In the genomic region with DNA sequence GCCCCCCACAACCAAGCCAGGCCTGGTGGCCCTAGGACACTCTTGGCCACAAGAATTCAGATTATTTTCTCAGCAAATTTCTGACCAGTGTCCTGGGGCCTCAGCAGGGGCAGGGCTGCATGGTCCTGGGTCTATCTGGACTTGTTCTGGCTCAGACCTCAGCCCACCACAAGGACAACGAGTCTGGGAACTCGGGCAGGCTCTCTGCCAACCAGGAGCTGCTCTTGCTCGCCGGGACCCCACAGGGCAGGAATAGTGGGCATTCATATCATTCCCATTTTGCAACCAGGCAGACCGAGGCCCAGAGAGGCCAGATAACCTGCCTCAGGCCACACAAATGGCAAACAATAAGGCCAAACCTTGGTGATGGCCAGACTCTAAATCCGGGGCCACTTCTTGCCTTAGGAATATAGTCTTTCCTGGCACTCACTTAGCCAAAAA, we compare ENCODE assay signal across 10 cellular contexts.
DNase-seq lines count a peak whose midpoint lies in the region; ATAC-seq and TF ChIP-seq lines count a peak whose summit lies in the region.
"Had no signal": no experiment of that assay in that cellular context is flagged by ENCODE, and none has a peak within 500 bp of the region (broad histone marks: within the 10 kb centered on the region; RNA-seq: fewer than 3 reads in every experiment).

No MANE protein-coding gene starts in this region.

- peaks cover 0 to 5% (median 0%) of the 10 kb centered on the region in 3 donors for H3K36me3 Mint-ChIP-seq in CD8-positive, alpha-beta memory T cell

- peaks cover 29 to 48% (median 31%) of the 10 kb centered on the region in 3 donors for H3K4me1 Mint-ChIP-seq in CD8-positive, alpha-beta memory T cell

- TF ChIP-seq CTCF in WI38 (IDR thresholded peaks at IDR 0.05; ENCODE audit: low read depth, low read length), result no peak
- no peak for TF ChIP-seq CTCF in fibroblast of pulmonary artery (IDR thresholded peaks at IDR 0.05; ENCODE audit: low read length, missing control alignments)
- TF ChIP-seq CTCF in prostate gland (IDR thresholded peaks at IDR 0.05), result no peak
- no peak for TF ChIP-seq CTCF in GM10248 (IDR thresholded peaks at IDR 0.05; ENCODE audit: control extremely low read depth, extremely low read depth, low read depth, missing control alignments)

- peaks cover 40% of the 10 kb centered on the region for H3K4me1 ChIP-seq in CD8-positive, alpha-beta memory T cell (ENCODE audit: insufficient read depth, low read length)
- peaks cover 52% of the 10 kb centered on the region for H3K4me1 ChIP-seq in prostate gland (replicated peaks)

- peak overlapping the region; percentile 49 to 89 (median 87) for H3K4me3 Mint-ChIP-seq in CD8-positive, alpha-beta memory T cell

- no peak for TF ChIP-seq POLR2A in prostate gland (IDR thresholded peaks at IDR 0.05)

- peak in 1 of 5 donors; percentile 13 for DNase-seq in CD8-positive, alpha-beta memory T cell
- DNase-seq in fibroblast of pulmonary artery (ENCODE audit: low read depth) (no peak), prostate gland (ENCODE audit: low spot score) (no peak), GM10248 (ENCODE audit: extremely low spot score) (no peak), H4 (ENCODE audit: low spot score) (no peak)
- DNase-seq: activated CD4-positive, alpha-beta T cell treated with anti-CD3 and anti-CD28 coated beads, Interleukin-2, amount 50 U/mL, for 1 hour had no signal

- WGBS in prostate gland, result 3% methylated on average over 4 of the region's 6 CpGs

- ATAC-seq in GM21447 (IDR thresholded peaks at IDR 0.05; ENCODE audit: unreplicated experiment), result no peak
- no peak for ATAC-seq in HG03571 (IDR thresholded peaks at IDR 0.05; ENCODE audit: unreplicated experiment)

- POLR2A ChIA-PET in CD8-positive, alpha-beta memory T cell (lab: Charles Lee), result interaction anchor here (5.9 kb wide), 1 partner anchor 16 kb away, joined by 43 read pairs; no protein-coding TSS in a partner anchor
- POLR2A ChIA-PET in GM10248 (lab: Yijun Ruan, JAX), result no interaction called here

- peak overlapping the region; percentile 63 to 97 (median 91) for H3K27ac Mint-ChIP-seq in CD8-positive, alpha-beta memory T cell

- H3K9me3 ChIP-seq in CD8-positive, alpha-beta memory T cell (ENCODE audit: low read length), result no peaks in the 10 kb centered on the region
- no peaks in the 10 kb centered on the region for H3K9me3 ChIP-seq in prostate gland
- H3K9me3 ChIP-seq: mucosa of descending colon had no signal

- no peak overlapping the region for H3K27ac ChIP-seq in CD8-positive, alpha-beta memory T cell (ENCODE audit: low read depth, low read length)
- H3K27ac ChIP-seq in prostate gland, result peak overlapping the region; percentile 100

- no peaks in the 10 kb centered on the region for H3K27me3 ChIP-seq in CD8-positive, alpha-beta memory T cell (ENCODE audit: insufficient read depth, low read length, poor library complexity, severe bottlenecking)
- H3K27me3 ChIP-seq in prostate gland (replicated peaks; ENCODE audit: insufficient read depth), result no peaks in the 10 kb centered on the region

- H3K27me3 Mint-ChIP-seq in CD8-positive, alpha-beta memory T cell, result no peaks in the 10 kb centered on the region

- CTCF ChIA-PET in CD8-positive, alpha-beta memory T cell (lab: Charles Lee), result interaction anchor here (1.5 kb wide), 1 partner anchor 46 kb away, joined by 5 read pairs; no protein-coding TSS in a partner anchor
- CTCF ChIA-PET in GM10248 (lab: Yijun Ruan, JAX), result interaction anchor here (2.3 to 2.4 kb wide), 2 partner anchors 46 to 190 kb away, joined by 4 to 9 read pairs; no protein-coding TSS in a partner anchor

- H3K4me3 ChIP-seq in CD8-positive, alpha-beta memory T cell (ENCODE audit: low read length), result peak overlapping the region; percentile 31
- peak overlapping the region; percentile 68 for H3K4me3 ChIP-seq in WI38 (ENCODE audit: low read depth, low read length)
- H3K4me3 ChIP-seq in fibroblast of pulmonary artery (replicated peaks; ENCODE audit: low read depth, low read length), result peak overlapping the region; percentile 60
- H3K4me3 ChIP-seq in prostate gland, result peak overlapping the region; percentile 58 to 61
- H3K4me3 ChIP-seq: mucosa of descending colon had no signal

- H3K9me3 Mint-ChIP-seq in CD8-positive, alpha-beta memory T cell, result no peaks in the 10 kb centered on the region

- no peaks in the 10 kb centered on the region for H3K36me3 ChIP-seq in CD8-positive, alpha-beta memory T cell (ENCODE audit: insufficient read depth, low read length)
- no peaks in the 10 kb centered on the region for H3K36me3 ChIP-seq in prostate gland

- intact Hi-C loops in prostate gland (cut with DNase I), result no loop called here
